Comparison of ENCODE assay signal across 1 cellular context in the genomic region with DNA sequence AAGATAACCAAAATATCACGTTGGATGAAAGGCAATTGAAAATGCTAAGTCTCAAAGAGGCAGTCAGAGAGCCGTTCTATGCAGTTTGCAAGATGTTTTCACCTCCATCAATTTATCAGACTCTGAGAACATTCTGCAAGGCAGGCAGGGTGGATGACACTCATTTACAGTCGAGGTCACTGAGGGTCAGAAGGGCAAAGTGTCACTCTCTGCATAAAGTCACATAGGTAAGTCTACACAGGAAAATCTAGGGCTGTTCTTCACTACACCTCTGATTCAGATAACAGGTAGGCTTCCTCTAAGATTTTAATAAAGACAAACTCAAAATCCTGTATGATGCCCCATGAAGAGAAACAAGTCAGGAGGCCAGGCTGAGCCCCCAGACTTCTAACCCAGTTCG.
TF ChIP-seq lines count a peak whose summit lies in the region.

No MANE protein-coding gene starts in this region.

TF ChIP-seq in GM23338, 12 proteins besides CTCF, POLR2A, EP300 and RAD21 (continued from another document):
- TF ChIP-seq, protein P1, sequence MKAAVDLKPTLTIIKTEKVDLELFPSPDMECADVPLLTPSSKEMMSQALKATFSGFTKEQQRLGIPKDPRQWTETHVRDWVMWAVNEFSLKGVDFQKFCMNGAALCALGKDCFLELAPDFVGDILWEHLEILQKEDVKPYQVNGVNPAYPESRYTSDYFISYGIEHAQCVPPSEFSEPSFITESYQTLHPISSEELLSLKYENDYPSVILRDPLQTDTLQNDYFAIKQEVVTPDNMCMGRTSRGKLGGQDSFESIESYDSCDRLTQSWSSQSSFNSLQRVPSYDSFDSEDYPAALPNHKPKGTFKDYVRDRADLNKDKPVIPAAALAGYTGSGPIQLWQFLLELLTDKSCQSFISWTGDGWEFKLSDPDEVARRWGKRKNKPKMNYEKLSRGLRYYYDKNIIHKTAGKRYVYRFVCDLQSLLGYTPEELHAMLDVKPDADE (IDR thresholded peaks at IDR 0.05) = no peak
- TF ChIP-seq ZNF114 (CRISPR knock-in tag; IDR thresholded peaks at IDR 0.05) (no peak), STAT1 (IDR thresholded peaks at IDR 0.05; ENCODE audit: unreplicated experiment) (no peak), JUNB (IDR thresholded peaks at IDR 0.05; ENCODE audit: unreplicated experiment) (no peak), EZH2 (IDR thresholded peaks at IDR 0.05; ENCODE audit: low read depth, unreplicated experiment) (no peak)
